ENCODE assay signal across 8 cellular contexts in genomic region chr11:64876835-64877341, GRCh38. TPM values are rescaled to one million over a fixed set of nuclear protein-coding genes. Genes with fewer than 3 reads are reported as not detected.
DNase-seq lines count a peak whose midpoint lies in the region; ATAC-seq and TF ChIP-seq lines count a peak whose summit lies in the region.

No MANE protein-coding gene starts in this region.

- ATAC-seq in GM18511 (IDR thresholded peaks at IDR 0.05; ENCODE audit: unreplicated experiment) (no peak), HG03460 (IDR thresholded peaks at IDR 0.05; ENCODE audit: unreplicated experiment) (no peak), GM19035 (IDR thresholded peaks at IDR 0.05; ENCODE audit: unreplicated experiment) (no peak)

- peaks cover 0 to 14% (median 0%) of the 10 kb centered on the region in 8 donors for H3K9me3 Mint-ChIP-seq in CD4-positive, alpha-beta memory T cell

- POLR2A ChIA-PET in CD4-positive, alpha-beta memory T cell (lab: Charles Lee; ENCODE audit: partially characterized antibody), result interaction anchor here (0.8 to 31.5 kb wide), 17 partner anchors 8 to 245 kb away, joined by 3 to 2105 read pairs (median 7); partner anchors contain the start of genes CDC42BPG, FAU, MEN1 and MRPL49

- peak overlapping the region; percentile 99 to 100 (median 99) for H3K4me3 Mint-ChIP-seq in CD4-positive, alpha-beta memory T cell

- peak overlapping the region; percentile 82 to 99 for H3K4me3 ChIP-seq in CD4-positive, alpha-beta memory T cell (ENCODE audit: low read length in 2 of 2)
- H3K4me3 ChIP-seq in Loucy (ENCODE audit: low read length, poor library complexity, severe bottlenecking) (peak overlapping the region; percentile 87), coronary artery (peak overlapping the region; percentile 95), muscle layer of duodenum (ENCODE audit: low read depth in 1 of 2, low read length in 2 of 2) (peak overlapping the region; percentile 97)

- peaks cover 20% of the 10 kb centered on the region for H4K20me1 ChIP-seq in Loucy (ENCODE audit: insufficient read depth, low read length, poor library complexity, severe bottlenecking)

- intact Hi-C loops in CD4-positive, alpha-beta memory T cell (cut with micrococcal nuclease), result no loop called here

- H3K36me3 ChIP-seq in CD4-positive, alpha-beta memory T cell (ENCODE audit: insufficient read depth, low read length), result peaks cover 20% of the 10 kb centered on the region
- H3K36me3 ChIP-seq in Loucy (ENCODE audit: insufficient read depth, low read length) (peaks cover 3% of the 10 kb centered on the region; the same call in 1 of the 2 replicates), muscle layer of duodenum (ENCODE audit: control insufficient read depth in 1 of 2, insufficient read depth in 2 of 2, low read length in 2 of 2) (peaks cover 12 to 16% of the 10 kb centered on the region in 2 donors)

- TF ChIP-seq CTCF in Loucy (conservative IDR thresholded peaks at IDR 0.05; ENCODE audit: low read length) (no peak), coronary artery (IDR thresholded peaks at IDR 0.05) (no peak)

- H3K79me2 ChIP-seq in Loucy (ENCODE audit: insufficient read depth, low read length), result peaks cover 65% of the 10 kb centered on the region

- DNase-seq in CD4-positive, alpha-beta memory T cell, result no peak
- DNase-seq in coronary artery (ENCODE audit: low spot score), result no peak
- DNase-seq in stimulated activated CD4-positive, alpha-beta T cell treated with anti-CD3 and anti-CD28 coated beads, Interleukin-4, amount 100 ng/mL, for 4 hours, result no peak

- H3K27ac ChIP-seq in CD4-positive, alpha-beta memory T cell (ENCODE audit: low read depth, low read length), result peak overlapping the region; percentile 85
- H3K27ac ChIP-seq in coronary artery (peak overlapping the region; percentile 94 to 98), muscle layer of duodenum (ENCODE audit: low read length) (peak overlapping the region; percentile 78)

- H3K4me1 ChIP-seq in CD4-positive, alpha-beta memory T cell (ENCODE audit: insufficient read depth, low read length), result peaks cover 76% of the 10 kb centered on the region
- H3K4me1 ChIP-seq in Loucy (ENCODE audit: insufficient read depth, low read length, poor library complexity, severe bottlenecking), result peaks cover 57% of the 10 kb centered on the region
- peaks cover 16 to 70% of the 10 kb centered on the region in 2 donors for H3K4me1 ChIP-seq in muscle layer of duodenum (ENCODE audit: control insufficient read depth in 1 of 2, insufficient read depth in 2 of 2, low read length in 2 of 2)

- CTCF ChIA-PET in CD4-positive, alpha-beta memory T cell (lab: Charles Lee; ENCODE audit: partially characterized antibody), result interaction anchor here (1.8 to 29.4 kb wide), 4 partner anchors 11 to 21 kb away, joined by 5 to 1245 read pairs (median 34); partner anchors contain the start of gene CDC42BPG

- peaks cover 44 to 87% (median 61%) of the 10 kb centered on the region in 4 donors for H3K4me1 Mint-ChIP-seq in CD4-positive, alpha-beta memory T cell

- no peak overlapping the region for H2AFZ ChIP-seq in Loucy (ENCODE audit: low read length)

- peak overlapping the region; percentile 84 for H3K9ac ChIP-seq in Loucy (ENCODE audit: low read depth, low read length, poor library complexity, severe bottlenecking)

- H3K27ac Mint-ChIP-seq in CD4-positive, alpha-beta memory T cell, result peak overlapping the region; percentile 92 to 98 (median 96)

- H3K27me3 ChIP-seq in CD4-positive, alpha-beta memory T cell (ENCODE audit: insufficient read depth, low read length), result no peaks in the 10 kb centered on the region
- no peaks in the 10 kb centered on the region for H3K27me3 ChIP-seq in Loucy (ENCODE audit: insufficient read depth, low read length, poor library complexity, severe bottlenecking)
- H3K27me3 ChIP-seq in muscle layer of duodenum (ENCODE audit: low read depth, low read length), result no peaks in the 10 kb centered on the region

- no peaks in the 10 kb centered on the region for H3K9me3 ChIP-seq in CD4-positive, alpha-beta memory T cell (ENCODE audit: control insufficient read depth in 1 of 2, low read length in 2 of 2)
- H3K9me3 ChIP-seq in Loucy (ENCODE audit: insufficient read depth, low read depth, low read length) (no peaks in the 10 kb centered on the region), muscle layer of duodenum (ENCODE audit: control insufficient read depth in 1 of 2, low read length in 2 of 2) (no peaks in the 10 kb centered on the region)

- peaks cover 32 to 53% of the 10 kb centered on the region in 2 donors for H3K36me3 Mint-ChIP-seq in CD4-positive, alpha-beta memory T cell

- 0 out of 2 replicates have a peak, but pooled peaks cover 3% of the 10 kb centered on the region for H3F3A ChIP-seq in Loucy (ENCODE audit: low read depth)

- no peaks in the 10 kb centered on the region for H3K9me2 ChIP-seq in Loucy (replicated peaks; ENCODE audit: low read depth, low read length)

- H3K4me2 ChIP-seq in Loucy (ENCODE audit: low read depth, low read length, poor library complexity, severe bottlenecking), result peak overlapping the region; percentile 93

- no peaks in the 10 kb centered on the region for H3K27me3 Mint-ChIP-seq in CD4-positive, alpha-beta memory T cell

RNA-seq across cellular contexts. Expression of gene EHD1, which starts 1.5 kb away (rescaled TPM):
- total RNA-seq in CD4-positive, alpha-beta memory T cell, result 100 to 1,000 TPM; 268 to 279 TPM
- polyA plus RNA-seq in CD4-positive, alpha-beta memory T cell, result 100 to 1,000 TPM; 125 to 200 TPM

RNA-seq across cellular contexts. Expression of gene CDC42BPG, which starts 32.4 kb away (rescaled TPM):
- total RNA-seq in CD4-positive, alpha-beta memory T cell, result 1 to 10 TPM; 6.2 to 9.0 TPM
- polyA plus RNA-seq in CD4-positive, alpha-beta memory T cell, result under 1 TPM in 1 of 2 donors, not detected in 1; 0.62 TPM

RNA-seq across cellular contexts. Expression of gene ATG2A, which starts 40.1 kb away (rescaled TPM):
- 10 to 100 TPM; 45.7 to 47.3 TPM for total RNA-seq in CD4-positive, alpha-beta memory T cell
- polyA plus RNA-seq in CD4-positive, alpha-beta memory T cell, result 1 to 10 TPM; 4.1 to 6.3 TPM

RNA-seq across cellular contexts. Expression of gene PPP2R5B, which starts 47.6 kb away (rescaled TPM):
- total RNA-seq in CD4-positive, alpha-beta memory T cell, result 10 to 100 TPM; 14.0 to 15.8 TPM
- 1 to 10 TPM; 5.6 to 8.8 TPM for polyA plus RNA-seq in CD4-positive, alpha-beta memory T cell

RNA-seq across cellular contexts. Expression of gene GPHA2, which starts 58.8 kb away (rescaled TPM):
- total RNA-seq in CD4-positive, alpha-beta memory T cell, result under 1 TPM in 1 of 2 experiments, not detected in 1; 0.47 TPM
- not detected for polyA plus RNA-seq in CD4-positive, alpha-beta memory T cell
